In genomic region chr1:163258181-163258580, GRCh38 we compare ENCODE assay signal across 22 cellular contexts. TPM values are rescaled to one million over a fixed set of nuclear protein-coding genes. Genes with fewer than 3 reads are reported as not detected.
DNase-seq lines count a peak whose midpoint lies in the region; ATAC-seq, FAIRE-seq and TF ChIP-seq lines count a peak whose summit lies in the region.
"Had no signal": no experiment of that assay in that cellular context is flagged by ENCODE, and none has a peak within 500 bp of the region (broad histone marks: within the 10 kb centered on the region; RNA-seq: fewer than 3 reads in every experiment).

No MANE protein-coding gene starts in this region.

- POLR2A ChIA-PET in RWPE1 (lab: Yijun Ruan, JAX; ENCODE audit: low non-redundant PET), result no interaction called here

- H3K27me3 ChIP-seq in mammary epithelial cell (ENCODE audit: insufficient read depth, low read length), result no peaks in the 10 kb centered on the region
- no peaks in the 10 kb centered on the region for H3K27me3 ChIP-seq in breast epithelium
- no peaks in the 10 kb centered on the region for H3K27me3 ChIP-seq in astrocyte (ENCODE audit: insufficient read depth, low read length)
- no peaks in the 10 kb centered on the region for H3K27me3 ChIP-seq in thoracic aorta (replicated peaks; ENCODE audit: insufficient read depth)
- H3K27me3 ChIP-seq: BLaER1 treated with 17β-estradiol and CSF1 and Interleukin-3, amounts not matched to agents 10 nM and 100 nM had no signal

- H3K79me2 ChIP-seq in mammary epithelial cell (ENCODE audit: insufficient read depth, low read length) (no peaks in the 10 kb centered on the region), astrocyte (ENCODE audit: insufficient read depth, low read length) (no peaks in the 10 kb centered on the region)

- H3K27me3 Mint-ChIP-seq in astrocyte (ENCODE audit: low read depth, unreplicated experiment), result no peaks in the 10 kb centered on the region
- H3K27me3 Mint-ChIP-seq: activated CD4-positive, alpha-beta memory T cell treated with anti-CD3 and anti-CD28 coated beads, Interleukin-2, amount 10 ng/mL, durations not matched to agents 7 days and 5 days had no signal

- H3K4me3 ChIP-seq in mammary epithelial cell (replicated peaks in 1 of 3; ENCODE audit: insufficient read depth in 1 of 3, low read depth in 2 of 3, low read length in 3 of 3) (no peak overlapping the region), breast epithelium (no peak overlapping the region), astrocyte (ENCODE audit: insufficient read depth, low read depth, low read length) (no peak overlapping the region), fibroblast of the aortic adventitia (ENCODE audit: low read depth, low read length) (no peak overlapping the region), thoracic aorta (no peak overlapping the region)
- H3K4me3 ChIP-seq: BLaER1 treated with 17β-estradiol and CSF1 and Interleukin-3, amounts not matched to agents 10 nM and 100 nM had no signal

- H3K27ac ChIP-seq in mammary epithelial cell (ENCODE audit: insufficient read depth, low read depth, low read length), result no peak overlapping the region
- peak overlapping the region in 1 of 2 donors; percentile 34 for H3K27ac ChIP-seq in breast epithelium
- H3K27ac ChIP-seq in astrocyte (ENCODE audit: low read depth, low read length), result no peak overlapping the region
- peak overlapping the region; percentile 13 to 73 for H3K27ac ChIP-seq in thoracic aorta
- H3K27ac ChIP-seq in RWPE1, result no peak overlapping the region
- H3K27ac ChIP-seq: 22Rv1; BLaER1 treated with 17β-estradiol and CSF1 and Interleukin-3, amounts not matched to agents 10 nM and 100 nM had no signal

- in situ Hi-C loops in mammary epithelial cell (cut with MboI; ENCODE audit: low sequenced_read_pairs in 2 of 2), result no loop called here

- H3K4me1 ChIP-seq in mammary epithelial cell (ENCODE audit: insufficient read depth, low read length) (peaks cover 13% of the 10 kb centered on the region), breast epithelium (no peaks in the 10 kb centered on the region), astrocyte (ENCODE audit: insufficient read depth, low read length) (no peaks in the 10 kb centered on the region), thoracic aorta (ENCODE audit: control insufficient read depth in 1 of 2, low read depth in 2 of 2) (peaks cover 5 to 19% of the 10 kb centered on the region in 2 donors)
- H3K4me1 ChIP-seq: BLaER1 treated with 17β-estradiol and CSF1 and Interleukin-3, amounts not matched to agents 10 nM and 100 nM had no signal

- dilution Hi-C loops in mammary epithelial cell (cut with HindIII; ENCODE audit: low sequenced_read_pairs), result no loop called here

- H3K4me2 ChIP-seq in mammary epithelial cell (ENCODE audit: insufficient read depth, low read depth, low read length) (no peak overlapping the region), astrocyte (ENCODE audit: low read length) (no peak overlapping the region)
- H3K4me2 ChIP-seq: BLaER1 treated with 17β-estradiol and CSF1 and Interleukin-3, amounts not matched to agents 10 nM and 100 nM had no signal

- 27% methylated on average over 1 of the region's 1 CpG for WGBS in mammary epithelial cell (ENCODE audit: low coverage, missing lambda C conversion rate)

- H2AFZ ChIP-seq in mammary epithelial cell (ENCODE audit: low read depth, low read length), result no peak overlapping the region
- no peak overlapping the region for H2AFZ ChIP-seq in astrocyte (ENCODE audit: low read depth, low read length)

- no peaks in the 10 kb centered on the region for H3K36me3 Mint-ChIP-seq in astrocyte (ENCODE audit: low read depth, unreplicated experiment)

- TF ChIP-seq POLR2A in breast epithelium (IDR thresholded peaks at IDR 0.05), result no peak

- H4K20me1 ChIP-seq in mammary epithelial cell (ENCODE audit: insufficient read depth, low read length), result no peaks in the 10 kb centered on the region
- no peaks in the 10 kb centered on the region for H4K20me1 ChIP-seq in astrocyte (ENCODE audit: insufficient read depth, low read length)
- H4K20me1 ChIP-seq: BLaER1 treated with 17β-estradiol and CSF1 and Interleukin-3, amounts not matched to agents 10 nM and 100 nM had no signal

- intact Hi-C loops in mammary epithelial cell (cut with micrococcal nuclease), result no loop called here
- intact Hi-C loops in breast epithelium (cut with DNase I; ENCODE audit: low total_unique reads), result no loop called here

- H3K9me3 Mint-ChIP-seq in astrocyte (ENCODE audit: unreplicated experiment), result no peaks in the 10 kb centered on the region
- H3K9me3 Mint-ChIP-seq: activated CD4-positive, alpha-beta memory T cell treated with anti-CD3 and anti-CD28 coated beads, Interleukin-2, amount 10 ng/mL, durations not matched to agents 7 days and 5 days; HFFc6 had no signal

- no peaks in the 10 kb centered on the region for H3K9me3 ChIP-seq in mammary epithelial cell (replicated peaks; ENCODE audit: insufficient read depth, low read length)
- no peaks in the 10 kb centered on the region for H3K9me3 ChIP-seq in breast epithelium
- no peaks in the 10 kb centered on the region for H3K9me3 ChIP-seq in astrocyte (ENCODE audit: insufficient read depth, low read depth, low read length)
- H3K9me3 ChIP-seq in thoracic aorta, result no peaks in the 10 kb centered on the region

- peaks cover 5% of the 10 kb centered on the region for H3K4me1 Mint-ChIP-seq in astrocyte (ENCODE audit: low read depth, unreplicated experiment)

- H3K36me3 ChIP-seq in mammary epithelial cell (ENCODE audit: insufficient read depth, low read length), result no peaks in the 10 kb centered on the region
- H3K36me3 ChIP-seq in breast epithelium, result no peaks in the 10 kb centered on the region
- no peaks in the 10 kb centered on the region for H3K36me3 ChIP-seq in astrocyte (ENCODE audit: insufficient read depth, low read length)
- no peaks in the 10 kb centered on the region for H3K36me3 ChIP-seq in thoracic aorta
- H3K36me3 ChIP-seq: BLaER1 treated with 17β-estradiol and CSF1 and Interleukin-3, amounts not matched to agents 10 nM and 100 nM had no signal

- DNase-seq in mammary epithelial cell (peak; percentile 46), breast epithelium (ENCODE audit: low spot score in 2 of 2) (no peak), astrocyte (ENCODE audit: low read depth) (peak; percentile 69), fibroblast of the aortic adventitia (ENCODE audit: low read depth) (peak; percentile 19), thoracic aorta (ENCODE audit: low spot score) (no peak), amygdala (lab: John Stamatoyannopoulos, UW) (no peak), RWPE1 (ENCODE audit: low spot score) (no peak)
- DNase-seq: activated CD4-positive, alpha-beta memory T cell treated with anti-CD3 and anti-CD28 coated beads, Interleukin-2, amount 10 ng/mL, durations not matched to agents 7 days and 5 days; activated CD4-positive, CD25-positive, alpha-beta regulatory T cell; activated naive CD4-positive, alpha-beta T cell treated with Interleukin-2 at 50 U/mL for 16 hours; activated T-cell treated with anti-CD3 and anti-CD28 coated beads for 4 hours; aorta; HFFc6; NCI-H524; RPMI8226; stimulated activated CD4-positive, alpha-beta T cell treated with anti-CD3 and anti-CD28 coated beads, Interleukin-4, amount 100 ng/mL, for 4 hours; T1000 had no signal

- no peak overlapping the region for H3K9ac ChIP-seq in mammary epithelial cell (ENCODE audit: insufficient read depth, low read length)
- no peak overlapping the region for H3K9ac ChIP-seq in astrocyte (ENCODE audit: low read length)
- H3K9ac ChIP-seq: BLaER1 treated with 17β-estradiol and CSF1 and Interleukin-3, amounts not matched to agents 10 nM and 100 nM had no signal

- TF ChIP-seq CTCF in mammary epithelial cell (conservative IDR thresholded peaks at IDR 0.05 in 1 of 2, IDR thresholded peaks at IDR 0.05 in 1 of 2; ENCODE audit: extremely low read depth in 1 of 2, insufficient read depth in 1 of 2, low read depth in 1 of 2, low read length in 2 of 2) (no peak), breast epithelium (IDR thresholded peaks at IDR 0.05) (no peak), astrocyte (IDR thresholded peaks at IDR 0.05; ENCODE audit: insufficient read depth, low read depth, low read length) (no peak), fibroblast of the aortic adventitia (IDR thresholded peaks at IDR 0.05; ENCODE audit: insufficient read depth, low read length) (no peak), thoracic aorta (IDR thresholded peaks at IDR 0.05) (no peak), RWPE1 (conservative IDR thresholded peaks at IDR 0.05; ENCODE audit: low read depth) (no peak)

- no peak overlapping the region for H3K4me3 Mint-ChIP-seq in astrocyte (ENCODE audit: unreplicated experiment)
- H3K4me3 Mint-ChIP-seq: activated CD4-positive, alpha-beta memory T cell treated with anti-CD3 and anti-CD28 coated beads, Interleukin-2, amount 10 ng/mL, durations not matched to agents 7 days and 5 days; HFFc6 had no signal

- BruUV-seq in mammary epithelial cell (replicated peaks; lab: Mats Ljungman, UMichigan), result no TSS peak

- H3K27ac Mint-ChIP-seq in astrocyte (ENCODE audit: unreplicated experiment), result no peak overlapping the region
- H3K27ac Mint-ChIP-seq: activated CD4-positive, alpha-beta memory T cell treated with anti-CD3 and anti-CD28 coated beads, Interleukin-2, amount 10 ng/mL, durations not matched to agents 7 days and 5 days; HFFc6 had no signal

- CTCF ChIA-PET in mammary epithelial cell (lab: Charles Lee; ENCODE audit: low non-redundant PET) (no interaction called here), RWPE1 (lab: Yijun Ruan, JAX) (no interaction called here)

- no peak for FAIRE-seq in astrocyte (lab: Jason Lieb, UNC)
- FAIRE-seq: colon, G401.6 had no signal

- ATAC-seq in thoracic aorta (ENCODE audit: insufficient number of reproducible peaks, low FRiP score, low read depth) (peak; percentile 69), GM19351 (IDR thresholded peaks at IDR 0.05; ENCODE audit: unreplicated experiment) (no peak)

RNA-seq across cellular contexts. Expression of gene RGS5, which starts 55.5 kb away (rescaled TPM):
- total RNA-seq in mammary epithelial cell (1 to 10 TPM in 1 of 2 donors, under 1 TPM in 1; 0.83 to 3.6 TPM), breast epithelium (10 to 100 TPM; 31.9 to 69.3 (median 42.6) TPM), astrocyte (16.5 and 24.1 TPM in 2 replicates), fibroblast of the aortic adventitia (ENCODE audit: low replicate concordance) (6.4 and 20.2 TPM in 2 replicates), thoracic aorta (1,000 to 10,000 TPM; 1,210 to 1,385 TPM)
- polyA plus RNA-seq in mammary epithelial cell, result 0.36 TPM
- polyA minus RNA-seq in mammary epithelial cell, result 2.0 TPM

Comparison
In these comparisons a context has a peak if more than half of its experiments do, and no peak if none do; other contexts are left out.
1. DNase-seq: peak in mammary epithelial cell (single experiment), astrocyte (single experiment) and fibroblast of the aortic adventitia (single experiment); none in breast epithelium (0 of 2), thoracic aorta (single experiment), amygdala (0 of 56) and RWPE1 (single experiment).
2. H3K27ac ChIP-seq: peak in thoracic aorta (2 of 2); none in mammary epithelial cell (single experiment), astrocyte (single experiment) and RWPE1 (single experiment).
3. RNA of gene RGS5, which starts 55.5 kb away (total RNA-seq): 1,210 to 1,385 TPM in thoracic aorta; 31.9 to 69.3 TPM in breast epithelium, 16.5 to 24.1 TPM in astrocyte, 6.4 to 20.2 TPM in fibroblast of the aortic adventitia and 0.83 to 3.6 TPM in mammary epithelial cell; every median in the first group is over 10 times any median in the second.